ENCODE assay signal across 8 cellular contexts in genomic region chr6:18386302-18386976, GRCh38. TPM values are rescaled to one million over a fixed set of nuclear protein-coding genes. Genes with fewer than 3 reads are reported as not detected.
DNase-seq lines count a peak whose midpoint lies in the region; ATAC-seq, FAIRE-seq and TF ChIP-seq lines count a peak whose summit lies in the region.

No MANE protein-coding gene starts in this region.

- H3K4me1 ChIP-seq in cardiac muscle cell (ENCODE audit: low read depth): peaks cover 4% of the 10 kb centered on the region

- no peak for ATAC-seq in HG02981 (IDR thresholded peaks at IDR 0.05; ENCODE audit: unreplicated experiment)
- ATAC-seq in HG02852 (IDR thresholded peaks at IDR 0.05; ENCODE audit: unreplicated experiment): no peak

- H3K4me3 ChIP-seq in WERI-Rb-1 (ENCODE audit: low read depth, low read length) (peak overlapping the region; percentile 72), cardiac muscle cell (peak overlapping the region; percentile 31), retinal pigment epithelial cell (ENCODE audit: low read length) (peak overlapping the region; percentile 75)

- H3K27ac ChIP-seq in WERI-Rb-1 (no peak overlapping the region), cardiac muscle cell (no peak overlapping the region)

- H3K36me3 ChIP-seq in WERI-Rb-1 (no peaks in the 10 kb centered on the region), cardiac muscle cell (no peaks in the 10 kb centered on the region)

- H3K27me3 ChIP-seq in WERI-Rb-1 (ENCODE audit: insufficient read depth, low read depth, severe bottlenecking) (no peaks in the 10 kb centered on the region), cardiac muscle cell (peaks cover 21% of the 10 kb centered on the region)

- no peak for DNase-seq in H54 (ENCODE audit: insufficient read length, low spot score)
- DNase-seq in WERI-Rb-1: no peak
- DNase-seq in cardiac muscle cell (ENCODE audit: low read depth in 1 of 2, low spot score in 1 of 2): peak; percentile 15 to 42
- no peak for DNase-seq in retinal pigment epithelial cell (ENCODE audit: low read depth)
- DNase-seq in GM03348 (ENCODE audit: low spot score): no peak
- DNase-seq in DMS 273 treated with DMSO at 0.1 percent for 48 hours (lab: John Stamatoyannopoulos, UW): no peak

- FAIRE-seq in H54 (lab: Jason Lieb, UNC): peak; percentile 66

- H3K9me3 ChIP-seq in WERI-Rb-1 (ENCODE audit: severe bottlenecking): no peaks in the 10 kb centered on the region
- no peaks in the 10 kb centered on the region for H3K9me3 ChIP-seq in cardiac muscle cell (ENCODE audit: low read depth)

- TF ChIP-seq CTCF in WERI-Rb-1 (IDR thresholded peaks at IDR 0.05; ENCODE audit: low read depth, low read length): no peak
- no peak for TF ChIP-seq CTCF in cardiac muscle cell (IDR thresholded peaks at IDR 0.05; ENCODE audit: low read depth, low read length)
- no peak for TF ChIP-seq CTCF in retinal pigment epithelial cell (conservative IDR thresholded peaks at IDR 0.05; ENCODE audit: low read depth, low read length)

- TF ChIP-seq POLR2A in H54 (IDR thresholded peaks at IDR 0.05; ENCODE audit: low read depth, low read length): no peak

RNA-seq across cellular contexts. Expression of gene RNF144B, which starts 0.7 kb away (rescaled TPM):
- total RNA-seq in cardiac muscle cell: 0.32 and 1.1 TPM in 2 replicates
- 0.48 and 0.60 TPM in 2 replicates for polyA plus RNA-seq in cardiac muscle cell

Comparison
In these comparisons a context has a peak if more than half of its experiments do, and no peak if none do; other contexts are left out.
1. DNase-seq: peak in cardiac muscle cell (2 of 2); none in H54 (single experiment), WERI-Rb-1 (single experiment), retinal pigment epithelial cell (single experiment), GM03348 (single experiment) and DMS 273 treated with DMSO at 0.1 percent for 48 hours (single experiment).
2. Peak in every context shown above with its lines, with median percentiles within 50 percentile points of each other: H3K4me3 ChIP-seq.